In the genomic region with DNA sequence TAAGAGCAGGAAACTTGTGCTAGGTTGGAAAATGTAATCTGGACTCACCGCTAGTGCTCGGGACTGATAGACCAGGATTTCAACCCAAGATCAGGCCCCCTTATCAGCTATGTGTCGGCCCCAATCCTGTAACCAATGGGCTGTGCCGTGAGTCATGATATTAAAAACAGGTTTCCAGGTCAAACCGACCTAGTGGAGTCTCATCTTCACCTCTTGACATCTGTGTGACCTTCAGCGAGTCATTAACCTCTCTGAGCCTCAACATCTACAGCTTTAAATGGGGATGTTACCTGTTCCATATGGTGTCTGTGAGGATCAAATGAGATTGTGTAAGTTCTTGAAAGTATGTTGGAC, we compare ENCODE assay signal across 8 cellular contexts. TPM values are rescaled to one million over a fixed set of nuclear protein-coding genes. Genes with fewer than 3 reads are reported as not detected.
A peak's percentile ranks its signal among the peaks of the same experiment; 100 is the strongest.
DNase-seq lines count a peak whose midpoint lies in the region; ATAC-seq lines count a peak whose summit lies in the region.

No MANE protein-coding gene starts in this region.

- H3K27me3 ChIP-seq in iPS-20b (ENCODE audit: insufficient read depth, low read length) = no peaks in the 10 kb centered on the region

- no peaks in the 10 kb centered on the region for H3K9me3 Mint-ChIP-seq in activated T-helper 2 cell treated with anti-CD3 and anti-CD28 coated beads, Interferon-gamma antibody, Interleukin-2, Interleukin-4, amounts not matched to agents 10 μg/mL and 5 μg/mL and 100 μg/mL, durations not matched to agents 14 hours and 24 hours and 36 hours
- H3K9me3 Mint-ChIP-seq in stimulated activated naive CD8-positive, alpha-beta T cell treated with anti-CD3 and anti-CD28 coated beads, Interleukin-15, amount 100 ng/mL, for 72 hours = no peaks in the 10 kb centered on the region

- no peak for DNase-seq in activated T-helper 2 cell treated with anti-CD3 and anti-CD28 coated beads, Interferon-gamma antibody, Interleukin-2, Interleukin-4, amounts not matched to agents 10 μg/mL and 5 μg/mL and 100 μg/mL, durations not matched to agents 14 hours and 24 hours and 36 hours (ENCODE audit: low spot score)
- no peak for DNase-seq in stimulated activated naive CD8-positive, alpha-beta T cell treated with anti-CD3 and anti-CD28 coated beads, Interleukin-15, amount 100 ng/mL, for 72 hours
- DNase-seq in NCI-H2029 (lab: John Stamatoyannopoulos, UW) = no peak
- DNase-seq in retina = no peak

- no peaks in the 10 kb centered on the region for H3K9me3 ChIP-seq in iPS-20b (ENCODE audit: insufficient read depth, low read depth, low read length)

- peak overlapping the region; percentile 97 for H3K4me3 ChIP-seq in GM08714 (ENCODE audit: low read length)
- H3K4me3 ChIP-seq in iPS-20b (ENCODE audit: low read length) = peak overlapping the region; percentile 87

- H3K27me3 Mint-ChIP-seq in activated T-helper 2 cell treated with anti-CD3 and anti-CD28 coated beads, Interferon-gamma antibody, Interleukin-2, Interleukin-4, amounts not matched to agents 10 μg/mL and 5 μg/mL and 100 μg/mL, durations not matched to agents 14 hours and 24 hours and 36 hours (ENCODE audit: low read depth) = no peaks in the 10 kb centered on the region
- H3K27me3 Mint-ChIP-seq in stimulated activated naive CD8-positive, alpha-beta T cell treated with anti-CD3 and anti-CD28 coated beads, Interleukin-15, amount 100 ng/mL, for 72 hours = no peaks in the 10 kb centered on the region

- peak overlapping the region; percentile 90 for H3K27ac Mint-ChIP-seq in activated T-helper 2 cell treated with anti-CD3 and anti-CD28 coated beads, Interferon-gamma antibody, Interleukin-2, Interleukin-4, amounts not matched to agents 10 μg/mL and 5 μg/mL and 100 μg/mL, durations not matched to agents 14 hours and 24 hours and 36 hours
- peak overlapping the region; percentile 96 to 97 for H3K27ac Mint-ChIP-seq in stimulated activated naive CD8-positive, alpha-beta T cell treated with anti-CD3 and anti-CD28 coated beads, Interleukin-15, amount 100 ng/mL, for 72 hours

- peak overlapping the region; percentile 95 for H3K9ac ChIP-seq in iPS-20b (ENCODE audit: low read depth, low read length)

- H3K4me3 Mint-ChIP-seq in activated T-helper 2 cell treated with anti-CD3 and anti-CD28 coated beads, Interferon-gamma antibody, Interleukin-2, Interleukin-4, amounts not matched to agents 10 μg/mL and 5 μg/mL and 100 μg/mL, durations not matched to agents 14 hours and 24 hours and 36 hours (ENCODE audit: low read depth) = peak overlapping the region; percentile 95
- H3K4me3 Mint-ChIP-seq in stimulated activated naive CD8-positive, alpha-beta T cell treated with anti-CD3 and anti-CD28 coated beads, Interleukin-15, amount 100 ng/mL, for 72 hours = peak overlapping the region; percentile 92 to 97

- peak; percentile 9 for ATAC-seq in HG02938 (IDR thresholded peaks at IDR 0.05; ENCODE audit: unreplicated experiment)
- peak; percentile 34 for ATAC-seq in stimulated activated naive CD8-positive, alpha-beta T cell treated with anti-CD3 and anti-CD28 coated beads, Interleukin-15, amount 100 ng/mL, for 72 hours
- no peak for ATAC-seq in GM19463 (IDR thresholded peaks at IDR 0.05; ENCODE audit: unreplicated experiment)

- intact Hi-C loops in activated T-helper 2 cell treated with anti-CD3 and anti-CD28 coated beads, Interferon-gamma antibody, Interleukin-2, Interleukin-4, amounts not matched to agents 10 μg/mL and 5 μg/mL and 100 μg/mL, durations not matched to agents 14 hours and 24 hours and 36 hours (cut with micrococcal nuclease) = loop anchor here (5.0 kb wide), 2 partner anchors 294 to 329 kb away; partner anchors contain the start of gene HAPSTR1

- H3K36me3 Mint-ChIP-seq in activated T-helper 2 cell treated with anti-CD3 and anti-CD28 coated beads, Interferon-gamma antibody, Interleukin-2, Interleukin-4, amounts not matched to agents 10 μg/mL and 5 μg/mL and 100 μg/mL, durations not matched to agents 14 hours and 24 hours and 36 hours (ENCODE audit: low read depth) = peaks cover 39% of the 10 kb centered on the region

- no peak overlapping the region for H3K27ac ChIP-seq in iPS-20b (ENCODE audit: low read length)

- peaks cover 36% of the 10 kb centered on the region for H3K36me3 ChIP-seq in iPS-20b (ENCODE audit: insufficient read depth, low read depth, low read length)

- H3K4me1 ChIP-seq in iPS-20b (ENCODE audit: insufficient read depth, low read length) = peaks cover 8% of the 10 kb centered on the region; the same call in 1 of the 2 replicates

- peaks cover 35% of the 10 kb centered on the region for H3K4me1 Mint-ChIP-seq in activated T-helper 2 cell treated with anti-CD3 and anti-CD28 coated beads, Interferon-gamma antibody, Interleukin-2, Interleukin-4, amounts not matched to agents 10 μg/mL and 5 μg/mL and 100 μg/mL, durations not matched to agents 14 hours and 24 hours and 36 hours (ENCODE audit: low read depth)
- H3K4me1 Mint-ChIP-seq in stimulated activated naive CD8-positive, alpha-beta T cell treated with anti-CD3 and anti-CD28 coated beads, Interleukin-15, amount 100 ng/mL, for 72 hours = peaks cover 51% of the 10 kb centered on the region

RNA-seq across cellular contexts. Expression of gene PMM2, which starts 0.5 kb away (rescaled TPM):
- total RNA-seq in activated T-helper 2 cell treated with anti-CD3 and anti-CD28 coated beads, Interferon-gamma antibody, Interleukin-2, Interleukin-4, amounts not matched to agents 10 μg/mL and 5 μg/mL and 100 μg/mL, durations not matched to agents 14 hours and 24 hours and 36 hours = 62.5 and 67.6 TPM in 2 replicates

RNA-seq across cellular contexts. Expression of gene TMEM186, which starts 0.7 kb away (rescaled TPM):
- 15.6 and 15.9 TPM in 2 replicates for total RNA-seq in activated T-helper 2 cell treated with anti-CD3 and anti-CD28 coated beads, Interferon-gamma antibody, Interleukin-2, Interleukin-4, amounts not matched to agents 10 μg/mL and 5 μg/mL and 100 μg/mL, durations not matched to agents 14 hours and 24 hours and 36 hours
